ENCODE assay signal across 8 cellular contexts in the genomic region with DNA sequence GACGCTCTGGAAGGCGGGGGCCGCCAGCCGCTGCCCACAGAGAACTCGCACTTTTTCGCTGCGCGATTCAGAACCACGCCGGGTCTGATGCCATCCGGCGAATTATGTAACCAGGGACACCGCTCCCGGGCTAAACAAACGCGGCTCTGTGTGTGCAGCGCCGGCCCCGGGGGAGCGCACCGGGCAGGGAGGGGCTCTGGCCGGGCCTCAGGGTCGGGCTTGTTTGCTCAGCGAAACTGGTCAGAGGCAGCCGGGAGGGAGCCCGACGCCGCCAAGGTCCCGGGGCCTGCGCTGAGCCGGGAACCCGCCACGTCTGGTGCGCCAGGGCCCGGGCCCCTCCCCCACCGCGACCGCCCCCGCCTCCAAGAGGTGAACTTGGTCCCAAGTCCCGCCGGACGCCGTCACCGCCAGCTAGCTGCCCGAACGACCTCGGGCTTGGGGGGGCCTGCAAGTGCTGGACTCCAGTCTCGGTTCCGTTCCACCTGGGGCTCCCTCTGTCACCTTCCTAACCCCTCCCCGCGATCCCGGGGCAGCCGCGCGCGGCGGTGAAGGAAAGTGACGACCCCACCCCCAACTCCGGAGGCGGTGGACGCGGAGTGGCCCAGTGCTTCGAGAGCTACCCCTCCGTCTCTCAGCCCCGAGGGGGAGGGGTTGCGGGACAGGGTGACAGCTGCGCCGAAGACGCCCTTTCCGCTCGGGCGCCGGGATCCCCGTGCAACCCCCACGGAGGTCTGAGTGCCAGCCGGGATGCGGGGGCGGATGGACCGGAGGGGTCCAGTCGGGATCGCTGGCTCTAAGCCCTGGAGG. TPM values are rescaled to one million over a fixed set of nuclear protein-coding genes. Genes with fewer than 3 reads are reported as not detected.
DNase-seq lines count a peak whose midpoint lies in the region; ATAC-seq and TF ChIP-seq lines count a peak whose summit lies in the region.

No MANE protein-coding gene starts in this region.

- DNase-seq in DMS 273 (lab: John Stamatoyannopoulos, UW; ENCODE audit: unreplicated experiment), result peak; percentile 76
- DNase-seq in DMS 273 treated with DMSO at 0.1 percent for 48 hours (lab: John Stamatoyannopoulos, UW), result no peak
- peak; percentile 43 for DNase-seq in NCI-H526 treated with DMSO at 0.1 percent for 48 hours (lab: John Stamatoyannopoulos, UW)
- DNase-seq in activated T-cell treated with anti-CD3 and anti-CD28 coated beads, Interleukin-2, amount 50 U/mL, for 1 hour, result peak; percentile 66
- DNase-seq in epithelial cell of proximal tubule (ENCODE audit: low read depth), result no peak
- peak; percentile 73 for DNase-seq in mucosa of gallbladder (ENCODE audit: low spot score)

- H3K4me1 Mint-ChIP-seq in stimulated activated naive CD8-positive, alpha-beta T cell treated with anti-CD3 and anti-CD28 coated beads, Interleukin-15, Interleukin-2, amounts not matched to agents 100 ng/mL and 50 ng/mL, for 24 hours (ENCODE audit: low read depth), result peaks cover 61% of the 10 kb centered on the region

- TF ChIP-seq CTCF in epithelial cell of proximal tubule (conservative IDR thresholded peaks at IDR 0.05; ENCODE audit: low read depth, low read length), result no peak

- H3K27me3 Mint-ChIP-seq in stimulated activated naive CD8-positive, alpha-beta T cell treated with anti-CD3 and anti-CD28 coated beads, Interleukin-15, Interleukin-2, amounts not matched to agents 100 ng/mL and 50 ng/mL, for 24 hours, result no peaks in the 10 kb centered on the region

- H3K4me3 ChIP-seq in epithelial cell of proximal tubule (ENCODE audit: low read depth, low read length), result peak overlapping the region; percentile 92

- peak; percentile 35 for ATAC-seq in HG02759 (IDR thresholded peaks at IDR 0.05; ENCODE audit: unreplicated experiment)

- no peaks in the 10 kb centered on the region for H3K9me3 Mint-ChIP-seq in stimulated activated naive CD8-positive, alpha-beta T cell treated with anti-CD3 and anti-CD28 coated beads, Interleukin-15, Interleukin-2, amounts not matched to agents 100 ng/mL and 50 ng/mL, for 24 hours

- H3K27ac Mint-ChIP-seq in stimulated activated naive CD8-positive, alpha-beta T cell treated with anti-CD3 and anti-CD28 coated beads, Interleukin-15, Interleukin-2, amounts not matched to agents 100 ng/mL and 50 ng/mL, for 24 hours, result peak overlapping the region; percentile 88

- peak overlapping the region; percentile 86 for H3K4me3 Mint-ChIP-seq in stimulated activated naive CD8-positive, alpha-beta T cell treated with anti-CD3 and anti-CD28 coated beads, Interleukin-15, Interleukin-2, amounts not matched to agents 100 ng/mL and 50 ng/mL, for 24 hours

- H3K36me3 Mint-ChIP-seq in stimulated activated naive CD8-positive, alpha-beta T cell treated with anti-CD3 and anti-CD28 coated beads, Interleukin-15, Interleukin-2, amounts not matched to agents 100 ng/mL and 50 ng/mL, for 24 hours (ENCODE audit: low read depth), result peaks cover 7% of the 10 kb centered on the region

RNA-seq across cellular contexts. Expression of a gene that starts 0.8 kb away (rescaled TPM):
- total RNA-seq in epithelial cell of proximal tubule (44.7 and 53.1 TPM in 2 replicates), mucosa of gallbladder (150 TPM)

RNA-seq across cellular contexts. Expression of a gene that starts 27.1 kb away (rescaled TPM):
- total RNA-seq in epithelial cell of proximal tubule, result 0.07 TPM in 1 of 2 replicates, not detected in the other
- 12.0 TPM for total RNA-seq in mucosa of gallbladder

Comparison
In these comparisons a context has a peak if more than half of its experiments do, and no peak if none do; other contexts are left out.
1. DNase-seq: peak in DMS 273 (single experiment), NCI-H526 treated with DMSO at 0.1 percent for 48 hours (single experiment), activated T-cell treated with anti-CD3 and anti-CD28 coated beads, Interleukin-2, amount 50 U/mL, for 1 hour (single experiment) and mucosa of gallbladder (single experiment); none in DMS 273 treated with DMSO at 0.1 percent for 48 hours (single experiment) and epithelial cell of proximal tubule (single experiment).
2. RNA of a gene that starts 27.1 kb away (total RNA-seq): 12.0 TPM in mucosa of gallbladder (single experiment); 0.07 TPM in epithelial cell of proximal tubule; every median in the first group is over 10 times any median in the second.